15 cellular contexts compared by ENCODE assay signal in genomic region chr22:37233751-37234631, GRCh38. TPM values are rescaled to one million over a fixed set of nuclear protein-coding genes. Genes with fewer than 3 reads are reported as not detected.
DNase-seq lines count a peak whose midpoint lies in the region; ATAC-seq, FAIRE-seq and TF ChIP-seq lines count a peak whose summit lies in the region.
"Had no signal": no experiment of that assay in that cellular context is flagged by ENCODE, and none has a peak within 500 bp of the region (broad histone marks: within the 10 kb centered on the region; RNA-seq: fewer than 3 reads in every experiment).

No MANE protein-coding gene starts in this region.

- H3K4me1 ChIP-seq in kidney (ENCODE audit: control insufficient read depth in 1 of 2, insufficient read depth in 1 of 2, low read depth in 1 of 2, low read length in 2 of 2), result no peaks in the 10 kb centered on the region

- no peak for TF ChIP-seq CTCF in activated CD8-positive, alpha-beta T cell treated with anti-CD3 and anti-CD28 coated beads for 36 hours (IDR thresholded peaks at IDR 0.05)
- TF ChIP-seq CTCF in kidney (IDR thresholded peaks at IDR 0.05; ENCODE audit: borderline replicate concordance, extremely low read depth, insufficient read depth), result no peak

- H3K9me3 Mint-ChIP-seq in activated CD8-positive, alpha-beta T cell treated with anti-CD3 and anti-CD28 coated beads for 36 hours, result no peaks in the 10 kb centered on the region

- no peak for ATAC-seq in activated CD8-positive, alpha-beta T cell treated with anti-CD3 and anti-CD28 coated beads for 36 hours
- no peak for ATAC-seq in HG02970 (IDR thresholded peaks at IDR 0.05; ENCODE audit: low FRiP score, unreplicated experiment)

- CTCF ChIA-PET in activated CD8-positive, alpha-beta T cell treated with anti-CD3 and anti-CD28 coated beads for 36 hours (lab: Charles Lee), result interaction anchor here (1.2 kb wide), 1 partner anchor 26 kb away, joined by 5 read pairs; no protein-coding TSS in a partner anchor

- H3K36me3 ChIP-seq in kidney (ENCODE audit: control insufficient read depth in 1 of 2, insufficient read depth in 2 of 2, low read length in 2 of 2), result no peaks in the 10 kb centered on the region
- H3K36me3 ChIP-seq: cardiac muscle cell had no signal

- H3K4me3 ChIP-seq in kidney (ENCODE audit: low read length in 2 of 2), result no peak overlapping the region
- H3K4me3 ChIP-seq: cardiac muscle cell, lung had no signal

- intact Hi-C loops in activated CD8-positive, alpha-beta T cell treated with anti-CD3 and anti-CD28 coated beads for 36 hours (cut with micrococcal nuclease), result no loop called here
- intact Hi-C loops in kidney (cut with DNase I), result no loop called here

- no peaks in the 10 kb centered on the region for H3K9me3 ChIP-seq in kidney (ENCODE audit: control insufficient read depth in 1 of 2, low read length in 2 of 2)

- no peak overlapping the region for H3K9ac ChIP-seq in kidney (ENCODE audit: low read length in 2 of 2)

- H3K36me3 Mint-ChIP-seq in activated CD8-positive, alpha-beta T cell treated with anti-CD3 and anti-CD28 coated beads for 36 hours (ENCODE audit: low read depth), result peaks cover 98% of the 10 kb centered on the region

- H3K4me3 Mint-ChIP-seq in activated CD8-positive, alpha-beta T cell treated with anti-CD3 and anti-CD28 coated beads for 36 hours, result peak overlapping the region; percentile 98

- no peaks in the 10 kb centered on the region for H3K27me3 Mint-ChIP-seq in activated CD8-positive, alpha-beta T cell treated with anti-CD3 and anti-CD28 coated beads for 36 hours

- peaks cover 95% of the 10 kb centered on the region for H3K4me1 Mint-ChIP-seq in activated CD8-positive, alpha-beta T cell treated with anti-CD3 and anti-CD28 coated beads for 36 hours (ENCODE audit: low read depth)

- POLR2A ChIA-PET in activated CD8-positive, alpha-beta T cell treated with anti-CD3 and anti-CD28 coated beads for 36 hours (lab: Charles Lee), result interaction anchor here (1.3 to 7.6 kb wide), 4 partner anchors 8 to 15 kb away, joined by 7 to 209 read pairs (median 16); partner anchors contain the start of gene RAC2

- FAIRE-seq in kidney (lab: Jason Lieb, UNC), result no peak

- H3K27ac Mint-ChIP-seq in activated CD8-positive, alpha-beta T cell treated with anti-CD3 and anti-CD28 coated beads for 36 hours, result peak overlapping the region; percentile 97
- H3K27ac Mint-ChIP-seq: progenitor cell of endocrine pancreas had no signal

- peak; percentile 18 for DNase-seq in stimulated activated CD4-positive, alpha-beta T cell treated with anti-CD3 and anti-CD28 coated beads, Interleukin-4, amount 100 ng/mL, for 1 hour
- DNase-seq in stimulated activated CD4-positive, alpha-beta T cell treated with anti-CD3 and anti-CD28 coated beads, Interleukin-4, amount 100 ng/mL, for 4 hours, result no peak
- peak; percentile 55 for DNase-seq in activated CD8-positive, alpha-beta T cell treated with anti-CD3 and anti-CD28 coated beads for 36 hours
- DNase-seq in kidney (peak; percentile 62), GM19240 (ENCODE audit: insufficient read length, low spot score) (no peak), caudate nucleus (lab: John Stamatoyannopoulos, UW) (no peak), NCI-H345 (lab: John Stamatoyannopoulos, UW) (no peak)
- DNase-seq: C1 segment of cervical spinal cord; NCI-H1436; stimulated activated naive CD4-positive, alpha-beta T cell had no signal

- no peak overlapping the region for H3K27ac ChIP-seq in kidney (ENCODE audit: low read depth in 2 of 2, low read length in 2 of 2)
- H3K27ac ChIP-seq in caudate nucleus (ENCODE audit: low read depth, low read length), result no peak overlapping the region
- H3K27ac ChIP-seq: cardiac muscle cell had no signal

RNA-seq across cellular contexts. Expression of gene RAC2, which starts 10.1 kb away (rescaled TPM):
- 100 to 1,000 TPM; 699 to 717 TPM for total RNA-seq in activated CD8-positive, alpha-beta T cell treated with anti-CD3 and anti-CD28 coated beads for 36 hours
- total RNA-seq in kidney, result 38.6 TPM
- 4.5 TPM for polyA plus RNA-seq in kidney (ENCODE audit: insufficient read depth, low read depth, low replicate concordance)

RNA-seq across cellular contexts. Expression of gene SSTR3, which starts 21.7 kb away (rescaled TPM):
- 1 to 10 TPM; 7.9 to 8.5 TPM for total RNA-seq in activated CD8-positive, alpha-beta T cell treated with anti-CD3 and anti-CD28 coated beads for 36 hours
- 0.13 TPM for total RNA-seq in kidney
- 0.56 TPM for polyA plus RNA-seq in kidney (ENCODE audit: insufficient read depth, low read depth, low replicate concordance)
- total RNA-seq: HT-29 had no signal
- polyA plus RNA-seq: cardiac muscle cell had no signal

RNA-seq across cellular contexts. Expression of gene C1QTNF6, which starts 45.9 kb away (rescaled TPM):
- 1 to 10 TPM; 6.4 TPM for total RNA-seq in activated CD8-positive, alpha-beta T cell treated with anti-CD3 and anti-CD28 coated beads for 36 hours
- 8.0 TPM for total RNA-seq in kidney
- 3.2 TPM for polyA plus RNA-seq in kidney (ENCODE audit: insufficient read depth, low read depth, low replicate concordance)

RNA-seq across cellular contexts. Expression of gene CYTH4, which starts 48.3 kb away (rescaled TPM):
- 10 to 100 TPM; 33.2 to 33.4 TPM for total RNA-seq in activated CD8-positive, alpha-beta T cell treated with anti-CD3 and anti-CD28 coated beads for 36 hours
- total RNA-seq in kidney, result 30.2 TPM
- polyA plus RNA-seq in kidney (ENCODE audit: insufficient read depth, low read depth, low replicate concordance), result 1.9 TPM
- total RNA-seq: cardiac muscle cell, HT-29, progenitor cell of endocrine pancreas had no signal
- polyA plus RNA-seq: cardiac muscle cell had no signal

Comparison
In these comparisons a context has a peak if more than half of its experiments do, and no peak if none do; other contexts are left out.
1. DNase-seq: peak in stimulated activated CD4-positive, alpha-beta T cell treated with anti-CD3 and anti-CD28 coated beads, Interleukin-4, amount 100 ng/mL, for 1 hour (single experiment), activated CD8-positive, alpha-beta T cell treated with anti-CD3 and anti-CD28 coated beads for 36 hours (single experiment) and kidney (single experiment); none in stimulated activated CD4-positive, alpha-beta T cell treated with anti-CD3 and anti-CD28 coated beads, Interleukin-4, amount 100 ng/mL, for 4 hours (0 of 2), GM19240 (single experiment), caudate nucleus (0 of 61) and NCI-H345 (single experiment).
2. RNA of gene RAC2, which starts 10.1 kb away (total RNA-seq): 699 to 717 TPM in activated CD8-positive, alpha-beta T cell treated with anti-CD3 and anti-CD28 coated beads for 36 hours; 38.6 TPM in kidney (single experiment); every median in the first group is over 10 times any median in the second.